8 cellular contexts compared by ENCODE assay signal in genomic region chrX:118495061-118495921, GRCh38. TPM values are rescaled to one million over a fixed set of nuclear protein-coding genes. Genes with fewer than 3 reads are reported as not detected.
DNase-seq lines count a peak whose midpoint lies in the region; ATAC-seq and TF ChIP-seq lines count a peak whose summit lies in the region.

DOCK11 (plus strand) TSS chrX:118495815; CDS start chrX:118495972, 157 bp downstream.

- peaks cover 5% of the 10 kb centered on the region for H3K36me3 Mint-ChIP-seq in activated CD4-positive, alpha-beta T cell treated with anti-CD3 and anti-CD28 coated beads, Interleukin-2, amount 10 ng/mL, durations not matched to agents 24 days and 14 days (ENCODE audit: low read depth)

- no peaks in the 10 kb centered on the region for H3K9me3 ChIP-seq in left lung

- DNase-seq in ACHN (peak; percentile 79), NCI-H460 (ENCODE audit: extremely low read depth, low read depth) (peak; percentile 58), coronary artery (ENCODE audit: low spot score) (peak; percentile 89), left lung (peak; percentile 89 to 92)
- peak; percentile 93 for DNase-seq in activated CD4-positive, alpha-beta T cell treated with anti-CD3 and anti-CD28 coated beads, Interleukin-2, amount 10 ng/mL, durations not matched to agents 24 days and 14 days
- peak; percentile 76 to 77 for DNase-seq in stimulated activated CD4-positive, alpha-beta T cell treated with anti-CD3 and anti-CD28 coated beads, Interleukin-2, amount 100 ng/mL, for 24 hours

- H3K9me3 Mint-ChIP-seq in activated CD4-positive, alpha-beta T cell treated with anti-CD3 and anti-CD28 coated beads, Interleukin-2, amount 10 ng/mL, durations not matched to agents 24 days and 14 days = no peaks in the 10 kb centered on the region

- ATAC-seq in GM18867 (IDR thresholded peaks at IDR 0.05; ENCODE audit: unreplicated experiment) = peak; percentile 72
- peak; percentile 67 for ATAC-seq in HG03097 (IDR thresholded peaks at IDR 0.05; ENCODE audit: low FRiP score, unreplicated experiment)
- peak; percentile 89 for ATAC-seq in left lung

- peak within 1 kb of the TSS; percentile 78 to 95 for H3K27ac ChIP-seq in coronary artery
- peak within 1 kb of the TSS; percentile 72 to 92 for H3K27ac ChIP-seq in left lung

- peak within 1 kb of the TSS; percentile 99 for H3K4me3 Mint-ChIP-seq in activated CD4-positive, alpha-beta T cell treated with anti-CD3 and anti-CD28 coated beads, Interleukin-2, amount 10 ng/mL, durations not matched to agents 24 days and 14 days

- TF ChIP-seq CTCF in coronary artery (IDR thresholded peaks at IDR 0.05) = no peak
- TF ChIP-seq CTCF in left lung (IDR thresholded peaks at IDR 0.05) = no peak

- peaks cover 18% of the 10 kb centered on the region for H3K4me1 Mint-ChIP-seq in activated CD4-positive, alpha-beta T cell treated with anti-CD3 and anti-CD28 coated beads, Interleukin-2, amount 10 ng/mL, durations not matched to agents 24 days and 14 days

- peak within 1 kb of the TSS; percentile 98 for H3K27ac Mint-ChIP-seq in activated CD4-positive, alpha-beta T cell treated with anti-CD3 and anti-CD28 coated beads, Interleukin-2, amount 10 ng/mL, durations not matched to agents 24 days and 14 days

- H3K27me3 ChIP-seq in left lung = no peaks in the 10 kb centered on the region

- H3K36me3 ChIP-seq in left lung = no peaks in the 10 kb centered on the region

- intact Hi-C loops in activated CD4-positive, alpha-beta T cell treated with anti-CD3 and anti-CD28 coated beads, Interleukin-2, amount 10 ng/mL, durations not matched to agents 24 days and 14 days (cut with micrococcal nuclease) = loop anchor here (1.0 to 2.0 kb wide), 5 partner anchors 8 to 150 kb away; no protein-coding TSS in a partner anchor
- intact Hi-C loops in left lung (cut with DNase I) = no loop called here

- H3K4me1 ChIP-seq in left lung = peaks cover 0 to 7% of the 10 kb centered on the region in 2 donors

- in situ Hi-C loops in ACHN (cut with HindIII; ENCODE audit: low pct_ligation_motif_present, low pct_unique_long_range_greater_than_20kb, low sequenced_read_pairs) = no loop called here

- H3K27me3 Mint-ChIP-seq in activated CD4-positive, alpha-beta T cell treated with anti-CD3 and anti-CD28 coated beads, Interleukin-2, amount 10 ng/mL, durations not matched to agents 24 days and 14 days = no peaks in the 10 kb centered on the region

- peak within 1 kb of the TSS; percentile 89 for H3K4me3 ChIP-seq in coronary artery
- H3K4me3 ChIP-seq in left lung = peak within 1 kb of the TSS; percentile 69

RNA-seq across cellular contexts. Expression of gene DOCK11, which starts in this region (rescaled TPM):
- total RNA-seq in NCI-H460 (2014; rRNA removed; shearing (Covaris generic)) = 25.0 TPM in 2 replicates
- polyA plus RNA-seq in NCI-H460 (2014; cell fraction: nucleus; rRNA removed) = 6.3 and 21.2 TPM in 2 replicates
- 27.8 and 28.6 TPM in 2 replicates for total RNA-seq in activated CD4-positive, alpha-beta T cell treated with anti-CD3 and anti-CD28 coated beads, Interleukin-2, amount 10 ng/mL, durations not matched to agents 24 days and 14 days
- total RNA-seq in left lung = 10 to 100 TPM; 35.5 to 36.8 TPM

Comparison
In these comparisons a context has a peak if more than half of its experiments do, and no peak if none do; other contexts are left out.
1. Peak in every context shown above with its lines: DNase-seq, ATAC-seq, H3K4me3 ChIP-seq and H3K27ac ChIP-seq.